Comparison of ENCODE assay signal across 21 cellular contexts in the genomic region with DNA sequence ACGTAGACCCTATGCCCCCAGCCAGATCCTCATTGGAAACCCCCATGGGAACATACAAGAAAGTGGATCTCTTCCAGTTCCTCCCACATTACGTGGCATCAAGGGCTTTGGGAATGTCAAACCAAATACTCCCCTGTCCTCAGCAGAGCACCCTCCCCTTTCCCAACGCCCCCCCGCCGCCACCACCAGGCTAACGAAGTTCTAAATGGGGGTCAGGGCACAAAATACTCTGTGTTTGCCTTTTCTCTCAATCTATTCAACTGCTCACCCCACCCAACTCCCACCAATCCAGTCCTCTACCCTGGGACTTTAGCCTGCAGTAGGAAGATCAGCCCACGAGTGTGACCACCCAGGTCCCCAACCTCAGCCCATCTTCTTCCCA. TPM values are rescaled to one million over a fixed set of nuclear protein-coding genes. Genes with fewer than 3 reads are reported as not detected.
DNase-seq lines count a peak whose midpoint lies in the region; TF ChIP-seq lines count a peak whose summit lies in the region.
"Had no signal": no experiment of that assay in that cellular context is flagged by ENCODE, and none has a peak within 500 bp of the region (broad histone marks: within the 10 kb centered on the region; RNA-seq: fewer than 3 reads in every experiment).

No MANE protein-coding gene starts in this region.

- H4K12ac ChIP-seq in trophoblast cell (ENCODE audit: low read depth, low read length) = no peak overlapping the region

- no peaks in the 10 kb centered on the region for H3K79me1 ChIP-seq in mesenchymal stem cell (replicated peaks; ENCODE audit: low read length, poor library complexity, severe bottlenecking)
- peaks cover 4% of the 10 kb centered on the region for H3K79me1 ChIP-seq in trophoblast cell (ENCODE audit: low read length)

- H3K9ac ChIP-seq in mesenchymal stem cell (ENCODE audit: low read length) (no peak overlapping the region), trophoblast cell (ENCODE audit: low read length) (no peak overlapping the region), MM.1S (ENCODE audit: low read length) (no peak overlapping the region)
- H3K9ac ChIP-seq: BLaER1 had no signal

- no peak overlapping the region for H3K4me2 ChIP-seq in mesenchymal stem cell (ENCODE audit: low read length, poor library complexity, severe bottlenecking)
- H3K4me2 ChIP-seq in trophoblast cell (ENCODE audit: low read length) = no peak overlapping the region
- no peak overlapping the region for H3K4me2 ChIP-seq in MM.1S (ENCODE audit: low read depth, low read length)
- H3K4me2 ChIP-seq: BLaER1 had no signal

- no peak overlapping the region for H3K4ac ChIP-seq in mesenchymal stem cell (ENCODE audit: low read depth in 1 of 2, low read length in 2 of 2)
- H3K4ac ChIP-seq in trophoblast cell (ENCODE audit: low read depth, low read length) = no peak overlapping the region

- no peaks in the 10 kb centered on the region for H3K9me2 ChIP-seq in MM.1S (replicated peaks; ENCODE audit: insufficient read depth, low read length)

- no peak overlapping the region for H3K27ac Mint-ChIP-seq in chondrocyte (ENCODE audit: unreplicated experiment)
- H3K27ac Mint-ChIP-seq: CD14-positive monocyte; CD4-positive, alpha-beta memory T cell; CD4-positive, CD25-positive, alpha-beta regulatory T cell; CD8-positive, alpha-beta memory T cell had no signal

- peak overlapping the region; percentile 9 for H2AK5ac ChIP-seq in mesenchymal stem cell (ENCODE audit: low read length, severe bottlenecking)
- H2AK5ac ChIP-seq in trophoblast cell (ENCODE audit: low read length) = no peak overlapping the region

- peaks cover 35% of the 10 kb centered on the region for H3K4me1 Mint-ChIP-seq in chondrocyte (ENCODE audit: low read depth)
- H3K4me1 Mint-ChIP-seq: CD8-positive, alpha-beta memory T cell had no signal

- no peak overlapping the region for H3K14ac ChIP-seq in mesenchymal stem cell (ENCODE audit: low read length in 2 of 2)
- no peak overlapping the region for H3K14ac ChIP-seq in trophoblast cell (ENCODE audit: low read length)

- no peak overlapping the region for H2AFZ ChIP-seq in mesenchymal stem cell (ENCODE audit: low read depth, low read length)
- no peak overlapping the region for H2AFZ ChIP-seq in trophoblast cell (ENCODE audit: insufficient read depth, low read length, poor library complexity)
- H2AFZ ChIP-seq in MM.1S (ENCODE audit: low read length) = no peak overlapping the region

- 94% methylated on average over 7 of the region's 7 CpGs for WGBS in mesenchymal stem cell
- WGBS in trophoblast cell (ENCODE audit: extremely low coverage, insufficient coverage, insufficient read length) = no CpG with 5 or more reads among the region's 7 CpGs

- H3F3A ChIP-seq in MM.1S (ENCODE audit: insufficient read depth, low read length) = no peaks in the 10 kb centered on the region

- DNase-seq in chondrocyte (ENCODE audit: low spot score) (peak; percentile 21), mesenchymal stem cell (no peak), trophoblast cell (no peak), DMS153 treated with DMSO at 0.1 percent for 48 hours (lab: John Stamatoyannopoulos, UW; ENCODE audit: unreplicated experiment) (no peak), MM.1S (no peak), NCI-H510A treated with DMSO at 0.1 percent for 48 hours (lab: John Stamatoyannopoulos, UW) (no peak), NCI-H526 (lab: John Stamatoyannopoulos, UW) (no peak)
- DNase-seq: 8988T; ACHN; BE2C; C1 segment of cervical spinal cord; CD4-positive, alpha-beta memory T cell; CD4-positive, CD25-positive, alpha-beta regulatory T cell; CD8-positive, alpha-beta memory T cell; COR-L47; DMS 273 treated with DMSO at 0.1 percent for 48 hours; DMS153; DMS79 treated with DMSO at 0.1 percent for 48 hours; GF-D8 had no signal

- H3K27me3 Mint-ChIP-seq in chondrocyte (ENCODE audit: low read depth) = no peaks in the 10 kb centered on the region

- H4K8ac ChIP-seq in mesenchymal stem cell (ENCODE audit: low read length) (no peak overlapping the region), trophoblast cell (ENCODE audit: low read depth, low read length) (no peak overlapping the region)

- no peak overlapping the region for H3K23ac ChIP-seq in mesenchymal stem cell (ENCODE audit: low read length in 2 of 2)
- H3K23ac ChIP-seq in trophoblast cell (ENCODE audit: low read length) = no peak overlapping the region

- TF ChIP-seq CTCF in chondrocyte (IDR thresholded peaks at IDR 0.05) = no peak
- TF ChIP-seq CTCF in MM.1S (IDR thresholded peaks at IDR 0.05; ENCODE audit: low read length) = no peak

- H2BK15ac ChIP-seq in mesenchymal stem cell (ENCODE audit: low read depth, poor library complexity, severe bottlenecking) = no peak overlapping the region

- H3K27ac ChIP-seq in mesenchymal stem cell (ENCODE audit: low read length, poor library complexity, severe bottlenecking) = no peak overlapping the region
- H3K27ac ChIP-seq in trophoblast cell (ENCODE audit: low read depth, low read length) = no peak overlapping the region
- H3K27ac ChIP-seq in MM.1S (ENCODE audit: low read length) = no peak overlapping the region
- H3K27ac ChIP-seq: BLaER1 had no signal

- H3K27me3 ChIP-seq in mesenchymal stem cell (ENCODE audit: control insufficient read depth in 1 of 2, insufficient read depth in 1 of 2, low read length in 2 of 2) = no peaks in the 10 kb centered on the region
- H3K27me3 ChIP-seq in trophoblast cell (ENCODE audit: insufficient read depth, low read length) = no peaks in the 10 kb centered on the region
- no peaks in the 10 kb centered on the region for H3K27me3 ChIP-seq in MM.1S (replicated peaks; ENCODE audit: insufficient read depth, low read length)
- H3K27me3 ChIP-seq: BE2C, BLaER1 had no signal

- no peaks in the 10 kb centered on the region for H3K9me3 Mint-ChIP-seq in chondrocyte (ENCODE audit: low read depth)
- H3K9me3 Mint-ChIP-seq: CD14-positive monocyte; CD4-positive, alpha-beta memory T cell; CD8-positive, alpha-beta memory T cell had no signal

- H3K4me3 ChIP-seq in mesenchymal stem cell (ENCODE audit: insufficient read depth in 1 of 2, low read depth in 1 of 2, low read length in 2 of 2) (no peak overlapping the region), trophoblast cell (ENCODE audit: low read depth, low read length) (no peak overlapping the region), MM.1S (ENCODE audit: low read length) (no peak overlapping the region)
- H3K4me3 ChIP-seq: BLaER1 had no signal

- H3K9me3 ChIP-seq in mesenchymal stem cell (ENCODE audit: control insufficient read depth, low read length) (no peaks in the 10 kb centered on the region), trophoblast cell (ENCODE audit: insufficient read depth, low read depth, low read length) (no peaks in the 10 kb centered on the region), MM.1S (replicated peaks; ENCODE audit: insufficient read depth, low read length) (no peaks in the 10 kb centered on the region)
- H3K9me3 ChIP-seq: BE2C, BLaER1 had no signal

- H2BK120ac ChIP-seq in mesenchymal stem cell (ENCODE audit: low read depth, low read length) (no peak overlapping the region), trophoblast cell (ENCODE audit: insufficient read depth, low read length, poor library complexity) (no peak overlapping the region)

- H3K36me3 ChIP-seq in mesenchymal stem cell (ENCODE audit: control insufficient read depth in 1 of 2, insufficient read depth in 2 of 2, low read depth in 1 of 2, low read length in 2 of 2) (no peaks in the 10 kb centered on the region), trophoblast cell (ENCODE audit: control insufficient read depth in 1 of 2, insufficient read depth in 2 of 2, low read length in 2 of 2) (no peaks in the 10 kb centered on the region), MM.1S (replicated peaks; ENCODE audit: insufficient read depth, low read length) (no peaks in the 10 kb centered on the region)
- H3K36me3 ChIP-seq: BE2C, BLaER1 had no signal

- H2BK12ac ChIP-seq in mesenchymal stem cell (ENCODE audit: low read length in 2 of 2) (no peak overlapping the region), trophoblast cell (ENCODE audit: low read length) (peak overlapping the region; percentile 32)

- peaks cover 27% of the 10 kb centered on the region for H3K4me1 ChIP-seq in mesenchymal stem cell (ENCODE audit: control insufficient read depth, insufficient read depth, low read depth, low read length)
- peaks cover 8 to 20% of the 10 kb centered on the region in 2 experiments for H3K4me1 ChIP-seq in trophoblast cell (ENCODE audit: control insufficient read depth in 1 of 2, insufficient read depth in 2 of 2, low read length in 2 of 2)
- H3K4me1 ChIP-seq in MM.1S (ENCODE audit: low read length) = no peaks in the 10 kb centered on the region
- H3K4me1 ChIP-seq: BE2C, BLaER1 had no signal

- H3K79me2 ChIP-seq in trophoblast cell (ENCODE audit: control insufficient read depth, insufficient read depth, low read length, poor library complexity) = no peaks in the 10 kb centered on the region
- no peaks in the 10 kb centered on the region for H3K79me2 ChIP-seq in MM.1S (ENCODE audit: low read length)

- no peak overlapping the region for H4K91ac ChIP-seq in mesenchymal stem cell (ENCODE audit: low read length)
- H4K91ac ChIP-seq in trophoblast cell (ENCODE audit: low read depth, low read length) = no peak overlapping the region

- no peak overlapping the region for H3K18ac ChIP-seq in mesenchymal stem cell (ENCODE audit: low read depth in 1 of 2, low read length in 2 of 2)
- no peak overlapping the region for H3K18ac ChIP-seq in trophoblast cell (ENCODE audit: low read length)

- H3K4me3 Mint-ChIP-seq in chondrocyte (ENCODE audit: unreplicated experiment) = no peak overlapping the region
- H3K4me3 Mint-ChIP-seq: CD14-positive monocyte; CD4-positive, alpha-beta memory T cell; CD4-positive, CD25-positive, alpha-beta regulatory T cell; CD8-positive, alpha-beta memory T cell had no signal

- H3K36me3 Mint-ChIP-seq in chondrocyte (ENCODE audit: low read depth) = no peaks in the 10 kb centered on the region
- H3K36me3 Mint-ChIP-seq: CD14-positive monocyte; CD4-positive, alpha-beta memory T cell; CD4-positive, CD25-positive, alpha-beta regulatory T cell; CD8-positive, alpha-beta memory T cell had no signal

- no peak overlapping the region for H2BK5ac ChIP-seq in mesenchymal stem cell (ENCODE audit: low read depth, low read length, poor library complexity, severe bottlenecking)
- H2BK5ac ChIP-seq in trophoblast cell (ENCODE audit: low read depth, low read length, poor library complexity) = no peak overlapping the region

- no peaks in the 10 kb centered on the region for H4K20me1 ChIP-seq in MM.1S (ENCODE audit: insufficient read depth, low read length)
- H4K20me1 ChIP-seq: BLaER1 had no signal

RNA-seq across cellular contexts. Expression of a gene that starts 24.5 kb away (rescaled TPM):
- total RNA-seq in chondrocyte = 2.3 to 4.1 TPM (median 3.2 TPM) in 3 replicates
- polyA plus RNA-seq in mesenchymal stem cell (2013, experiment 1 of 2) = 1.8 TPM
- polyA plus RNA-seq in mesenchymal stem cell (2013, experiment 2 of 2) = 2.1 TPM
- polyA plus RNA-seq in trophoblast cell (2013) = 10.1 and 11.4 TPM in 2 replicates
- total RNA-seq: CD4-positive, alpha-beta memory T cell had no signal
- polyA plus RNA-seq: CD14-positive monocyte; CD4-positive, alpha-beta memory T cell had no signal
